Comparison of ENCODE assay signal across 21 cellular contexts in the genomic region with DNA sequence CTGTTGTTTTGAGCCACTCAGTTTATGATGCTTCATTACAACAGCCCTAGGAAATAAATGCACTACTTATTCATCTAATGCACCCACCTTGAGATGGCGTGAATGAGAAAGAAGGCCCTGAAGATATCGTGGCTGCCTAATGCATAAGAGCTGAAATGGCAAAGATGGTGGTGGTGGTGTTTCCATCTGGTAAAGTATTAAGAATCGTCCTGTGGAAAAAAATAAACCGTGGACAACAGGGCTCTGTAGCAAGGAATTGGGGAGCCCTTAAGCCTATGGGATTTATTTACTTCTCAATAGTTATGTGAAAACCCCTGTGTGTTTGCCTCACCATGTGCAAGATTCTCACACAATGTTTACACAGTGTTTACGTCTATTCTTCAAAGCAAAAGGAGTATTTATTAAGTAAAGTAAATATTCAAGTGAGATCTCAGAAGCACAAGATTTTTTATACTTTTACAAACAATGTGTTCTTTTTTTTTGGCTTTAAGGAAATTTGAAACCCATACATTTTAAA.
"Had no signal": no experiment of that assay in that cellular context is flagged by ENCODE, and none has a peak within 500 bp of the region (broad histone marks: within the 10 kb centered on the region; RNA-seq: fewer than 3 reads in every experiment).

No MANE protein-coding gene starts in this region.

- H3K27ac ChIP-seq: HL-60, RWPE1 had no signal

- H3K9me3 ChIP-seq: SK-N-SH had no signal

- FAIRE-seq: HTR-8/SVneo had no signal

- ATAC-seq: Panc1, PC-3 had no signal

- DNase-seq: KBM-7, NCI-H1092, NCI-H1105 treated with DMSO at 0.1 percent for 48 hours, NCI-H1417 treated with DMSO at 0.1 percent for 48 hours, NCI-H1694 treated with DMSO at 0.1 percent for 48 hours, NCI-H2081, NCI-H2107, NCI-H2171 treated with DMSO at 0.1 percent for 48 hours, NCI-H345, NCI-H446 treated with DMSO at 0.1 percent for 48 hours, NCI-H510A treated with DMSO at 0.1 percent for 48 hours, NCI-H526, NCI-H748 treated with DMSO at 0.1 percent for 48 hours, PC-3, SHP77, SK-N-SH, SW 1271 had no signal
